Comparison of ENCODE assay signal across 25 cellular contexts in the genomic region with DNA sequence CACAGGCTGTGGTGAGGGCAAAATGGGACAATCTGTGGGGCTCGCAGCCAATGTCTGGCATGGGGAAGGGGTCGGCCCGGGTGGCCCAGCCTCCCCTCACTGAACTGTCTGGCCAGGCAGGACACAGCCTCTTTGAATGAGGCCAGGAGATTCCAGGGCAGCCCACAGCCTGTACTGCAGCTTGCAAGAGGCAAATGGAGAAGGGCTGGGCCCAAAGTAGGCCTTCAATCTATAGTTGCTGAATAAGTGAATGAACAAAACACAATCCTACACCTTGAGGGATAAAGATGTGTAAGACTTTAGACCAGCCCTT. TPM values are rescaled to one million over a fixed set of nuclear protein-coding genes. Genes with fewer than 3 reads are reported as not detected.
DNase-seq lines count a peak whose midpoint lies in the region; ATAC-seq, FAIRE-seq and TF ChIP-seq lines count a peak whose summit lies in the region.
"Had no signal": no experiment of that assay in that cellular context is flagged by ENCODE, and none has a peak within 500 bp of the region (broad histone marks: within the 10 kb centered on the region; RNA-seq: fewer than 3 reads in every experiment).

No MANE protein-coding gene starts in this region.

- no peaks in the 10 kb centered on the region for H3K27me3 ChIP-seq in CD8-positive, alpha-beta T cell (ENCODE audit: insufficient read depth, low read length)
- H3K27me3 ChIP-seq in small intestine (ENCODE audit: control insufficient read depth in 2 of 2, insufficient read depth in 2 of 2, low read length in 2 of 2), result no peaks in the 10 kb centered on the region
- H3K27me3 ChIP-seq: BE2C, SJSA1 had no signal

- no peak overlapping the region for H3K4me3 Mint-ChIP-seq in activated T-cell treated with anti-CD3 and anti-CD28 coated beads, Interleukin-2, amount 50 U/mL, for 24 hours
- no peak overlapping the region for H3K4me3 Mint-ChIP-seq in CD8-positive, alpha-beta T cell
- H3K4me3 Mint-ChIP-seq in activated T-helper 2 cell treated with anti-CD3 and anti-CD28 coated beads, Interferon-gamma antibody, Interleukin-2, Interleukin-4, amounts not matched to agents 10 μg/mL and 5 μg/mL and 100 μg/mL, durations not matched to agents 14 hours and 24 hours and 36 hours (ENCODE audit: low read depth), result no peak overlapping the region
- no peak overlapping the region for H3K4me3 Mint-ChIP-seq in stimulated activated memory B cell treated with anti-CD40 and anti-IgM and Interleukin-4, amounts not matched to agents 10 μg/mL and 1 μg/mL and 100 μg/mL, for 72 hours
- H3K4me3 Mint-ChIP-seq: natural killer cell, type B pancreatic cell had no signal

- H3K27ac Mint-ChIP-seq in activated T-cell treated with anti-CD3 and anti-CD28 coated beads, Interleukin-2, amount 50 U/mL, for 24 hours, result peak overlapping the region; percentile 37
- peak overlapping the region; percentile 20 for H3K27ac Mint-ChIP-seq in CD8-positive, alpha-beta T cell
- H3K27ac Mint-ChIP-seq in activated T-helper 2 cell treated with anti-CD3 and anti-CD28 coated beads, Interferon-gamma antibody, Interleukin-2, Interleukin-4, amounts not matched to agents 10 μg/mL and 5 μg/mL and 100 μg/mL, durations not matched to agents 14 hours and 24 hours and 36 hours, result peak overlapping the region; percentile 31
- H3K27ac Mint-ChIP-seq in stimulated activated memory B cell treated with anti-CD40 and anti-IgM and Interleukin-4, amounts not matched to agents 10 μg/mL and 1 μg/mL and 100 μg/mL, for 72 hours, result peak overlapping the region; percentile 65
- H3K27ac Mint-ChIP-seq: type B pancreatic cell had no signal

- no peak for DNase-seq in activated T-cell treated with anti-CD3 and anti-CD28 coated beads, Interleukin-2, amount 50 U/mL, for 24 hours
- no peak for DNase-seq in activated T-cell treated with anti-CD3 and anti-CD28 coated beads, Interleukin-2, amount 50 U/mL, for 48 hours
- no peak for DNase-seq in CD8-positive, alpha-beta T cell
- no peak for DNase-seq in activated T-helper 2 cell treated with anti-CD3 and anti-CD28 coated beads, Interferon-gamma antibody, Interleukin-2, Interleukin-4, amounts not matched to agents 10 μg/mL and 5 μg/mL and 100 μg/mL, durations not matched to agents 14 hours and 24 hours and 36 hours (ENCODE audit: low spot score)
- no peak for DNase-seq in small intestine
- no peak for DNase-seq in stimulated activated CD4-positive, alpha-beta T cell treated with anti-CD3 and anti-CD28 coated beads, Interleukin-1b, Interleukin-23, amount 100 ng/mL, for 48 hours
- DNase-seq: activated CD4-positive, alpha-beta T cell treated with anti-CD3 and anti-CD28 coated beads, Interleukin-2, amount 50 U/mL, for 4 hours; BE2C; DND-41; left ventricle myocardium inferior; natural killer cell; NCI-H187; stimulated activated CD4-positive, alpha-beta T cell treated with anti-CD3 and anti-CD28 coated beads, Interleukin-4, amount 100 ng/mL, for 4 hours had no signal

- POLR2A ChIA-PET in CD8-positive, alpha-beta T cell (lab: Charles Lee), result interaction anchor here (1.7 kb wide), 2 partner anchors 125 to 193 kb away, joined by 5 to 8 read pairs; a partner anchor contains a TSS

- no peak overlapping the region for H3K4me3 ChIP-seq in CD8-positive, alpha-beta T cell (ENCODE audit: low read depth, low read length)
- H3K4me3 ChIP-seq in small intestine (ENCODE audit: low read depth in 1 of 2, low read length in 2 of 2), result no peak overlapping the region
- H3K4me3 ChIP-seq: left ventricle myocardium inferior, SJSA1 had no signal

- peaks cover 11% of the 10 kb centered on the region for H3K36me3 Mint-ChIP-seq in activated T-cell treated with anti-CD3 and anti-CD28 coated beads, Interleukin-2, amount 50 U/mL, for 24 hours (ENCODE audit: low read depth)
- H3K36me3 Mint-ChIP-seq in CD8-positive, alpha-beta T cell, result peaks cover 3% of the 10 kb centered on the region
- H3K36me3 Mint-ChIP-seq in activated T-helper 2 cell treated with anti-CD3 and anti-CD28 coated beads, Interferon-gamma antibody, Interleukin-2, Interleukin-4, amounts not matched to agents 10 μg/mL and 5 μg/mL and 100 μg/mL, durations not matched to agents 14 hours and 24 hours and 36 hours (ENCODE audit: low read depth), result peaks cover 7% of the 10 kb centered on the region
- peaks cover 5% of the 10 kb centered on the region for H3K36me3 Mint-ChIP-seq in stimulated activated memory B cell treated with anti-CD40 and anti-IgM and Interleukin-4, amounts not matched to agents 10 μg/mL and 1 μg/mL and 100 μg/mL, for 72 hours
- H3K36me3 Mint-ChIP-seq: natural killer cell, type B pancreatic cell had no signal

- H3K4me1 Mint-ChIP-seq in activated T-cell treated with anti-CD3 and anti-CD28 coated beads, Interleukin-2, amount 50 U/mL, for 24 hours (ENCODE audit: low read depth), result peaks cover 8% of the 10 kb centered on the region
- H3K4me1 Mint-ChIP-seq in CD8-positive, alpha-beta T cell (ENCODE audit: low read depth), result peaks cover 19% of the 10 kb centered on the region
- peaks cover 5% of the 10 kb centered on the region for H3K4me1 Mint-ChIP-seq in activated T-helper 2 cell treated with anti-CD3 and anti-CD28 coated beads, Interferon-gamma antibody, Interleukin-2, Interleukin-4, amounts not matched to agents 10 μg/mL and 5 μg/mL and 100 μg/mL, durations not matched to agents 14 hours and 24 hours and 36 hours (ENCODE audit: low read depth)
- H3K4me1 Mint-ChIP-seq in stimulated activated memory B cell treated with anti-CD40 and anti-IgM and Interleukin-4, amounts not matched to agents 10 μg/mL and 1 μg/mL and 100 μg/mL, for 72 hours, result peaks cover 42% of the 10 kb centered on the region

- intact Hi-C loops in CD8-positive, alpha-beta T cell (cut with DNase I, micrococcal nuclease), result loop anchor here (5.0 kb wide), 2 partner anchors 124 to 474 kb away; a partner anchor contains a TSS
- intact Hi-C loops in activated T-helper 2 cell treated with anti-CD3 and anti-CD28 coated beads, Interferon-gamma antibody, Interleukin-2, Interleukin-4, amounts not matched to agents 10 μg/mL and 5 μg/mL and 100 μg/mL, durations not matched to agents 14 hours and 24 hours and 36 hours (cut with micrococcal nuclease), result no loop called here

- no peak overlapping the region for H3K27ac ChIP-seq in CD8-positive, alpha-beta T cell (ENCODE audit: low read depth, low read length)
- no peak overlapping the region for H3K27ac ChIP-seq in small intestine (ENCODE audit: low read depth in 1 of 2, low read length in 1 of 2)
- H3K27ac ChIP-seq: HL-60, left ventricle myocardium inferior, parathyroid adenoma, SJSA1 had no signal

- CTCF ChIA-PET in CD8-positive, alpha-beta T cell (lab: Charles Lee), result interaction anchor here (0.8 to 5.2 kb wide), 13 partner anchors 8 to 192 kb away, joined by 3 to 73 read pairs (median 12); a partner anchor contains a TSS

- no peak for ATAC-seq in CD8-positive, alpha-beta T cell
- no peak for ATAC-seq in stimulated activated memory B cell treated with anti-CD40 and anti-IgM and Interleukin-4, amounts not matched to agents 10 μg/mL and 1 μg/mL and 100 μg/mL, for 72 hours
- ATAC-seq in HG02840 (IDR thresholded peaks at IDR 0.05; ENCODE audit: low FRiP score, unreplicated experiment), result no peak
- ATAC-seq: natural killer cell, right cardiac atrium had no signal

- no peaks in the 10 kb centered on the region for H3K9me3 Mint-ChIP-seq in activated T-cell treated with anti-CD3 and anti-CD28 coated beads, Interleukin-2, amount 50 U/mL, for 24 hours
- H3K9me3 Mint-ChIP-seq in CD8-positive, alpha-beta T cell, result no peaks in the 10 kb centered on the region
- no peaks in the 10 kb centered on the region for H3K9me3 Mint-ChIP-seq in activated T-helper 2 cell treated with anti-CD3 and anti-CD28 coated beads, Interferon-gamma antibody, Interleukin-2, Interleukin-4, amounts not matched to agents 10 μg/mL and 5 μg/mL and 100 μg/mL, durations not matched to agents 14 hours and 24 hours and 36 hours
- no peaks in the 10 kb centered on the region for H3K9me3 Mint-ChIP-seq in stimulated activated memory B cell treated with anti-CD40 and anti-IgM and Interleukin-4, amounts not matched to agents 10 μg/mL and 1 μg/mL and 100 μg/mL, for 72 hours
- H3K9me3 Mint-ChIP-seq: natural killer cell, type B pancreatic cell had no signal

- 84 to 88% (median 86%) methylated on average over 3 of the region's 3 CpGs for WGBS in small intestine, 3 donors

- TF ChIP-seq CTCF in CD8-positive, alpha-beta T cell (IDR thresholded peaks at IDR 0.05), result no peak

- H3K27me3 Mint-ChIP-seq in activated T-cell treated with anti-CD3 and anti-CD28 coated beads, Interleukin-2, amount 50 U/mL, for 24 hours, result no peaks in the 10 kb centered on the region
- no peaks in the 10 kb centered on the region for H3K27me3 Mint-ChIP-seq in CD8-positive, alpha-beta T cell (ENCODE audit: low read depth)
- no peaks in the 10 kb centered on the region for H3K27me3 Mint-ChIP-seq in activated T-helper 2 cell treated with anti-CD3 and anti-CD28 coated beads, Interferon-gamma antibody, Interleukin-2, Interleukin-4, amounts not matched to agents 10 μg/mL and 5 μg/mL and 100 μg/mL, durations not matched to agents 14 hours and 24 hours and 36 hours (ENCODE audit: low read depth)
- no peaks in the 10 kb centered on the region for H3K27me3 Mint-ChIP-seq in stimulated activated memory B cell treated with anti-CD40 and anti-IgM and Interleukin-4, amounts not matched to agents 10 μg/mL and 1 μg/mL and 100 μg/mL, for 72 hours
- H3K27me3 Mint-ChIP-seq: type B pancreatic cell had no signal

- no peak for FAIRE-seq in small intestine (lab: Jason Lieb, UNC)
- FAIRE-seq: bronchial epithelial cell, endometrium, H1, HepG2, RCC 7860 had no signal

- H3K4me1 ChIP-seq in CD8-positive, alpha-beta T cell (ENCODE audit: insufficient read depth, low read length), result peaks cover 24% of the 10 kb centered on the region
- H3K4me1 ChIP-seq in small intestine (ENCODE audit: control insufficient read depth in 2 of 2, insufficient read depth in 1 of 2, low read depth in 1 of 2, low read length in 1 of 2), result no peaks in the 10 kb centered on the region
- H3K4me1 ChIP-seq: BE2C, parathyroid adenoma, SJSA1 had no signal

- no peaks in the 10 kb centered on the region for H3K36me3 ChIP-seq in CD8-positive, alpha-beta T cell (ENCODE audit: insufficient read depth, low read length)
- no peaks in the 10 kb centered on the region for H3K36me3 ChIP-seq in small intestine (ENCODE audit: control insufficient read depth in 2 of 2, insufficient read depth in 2 of 2, low read length in 2 of 2)
- H3K36me3 ChIP-seq: BE2C, left ventricle myocardium inferior, SJSA1 had no signal

- H3K9me3 ChIP-seq in CD8-positive, alpha-beta T cell (ENCODE audit: low read length), result no peaks in the 10 kb centered on the region
- H3K9me3 ChIP-seq in small intestine (ENCODE audit: control insufficient read depth, low read depth), result no peaks in the 10 kb centered on the region
- H3K9me3 ChIP-seq: BE2C, left ventricle myocardium inferior, SJSA1 had no signal

RNA-seq across cellular contexts. Expression of a gene that starts 23.2 kb away (rescaled TPM):
- 1 to 10 TPM; 6.5 to 6.6 TPM for total RNA-seq in CD8-positive, alpha-beta T cell
- 11.5 and 13.7 TPM in 2 replicates for total RNA-seq in activated T-helper 2 cell treated with anti-CD3 and anti-CD28 coated beads, Interferon-gamma antibody, Interleukin-2, Interleukin-4, amounts not matched to agents 10 μg/mL and 5 μg/mL and 100 μg/mL, durations not matched to agents 14 hours and 24 hours and 36 hours
- 10 to 100 TPM in 1 of 3 donors, 1 to 10 TPM in 2; 5.4 to 24.7 (median 9.2) TPM for polyA plus RNA-seq in small intestine
